In genomic region chr12:9447791-9448614, GRCh38 we compare ENCODE assay signal across 8 cellular contexts.
DNase-seq lines count a peak whose midpoint lies in the region; FAIRE-seq and TF ChIP-seq lines count a peak whose summit lies in the region.
"Not testable (repeated sequence)": the region's sequence is repeated elsewhere in the genome, so short reads cannot be mapped to it uniquely, and the experiment has no call there.

No MANE protein-coding gene starts in this region.

- peaks cover 21% of the 10 kb centered on the region for H3K79me2 ChIP-seq in MM.1S (ENCODE audit: low read length)

- peak overlapping the region; percentile 74 for H3K4me3 ChIP-seq in MM.1S (ENCODE audit: low read length)
- H3K4me3 ChIP-seq in neuronal stem cell (ENCODE audit: low read length in 2 of 2): peak overlapping the region; percentile 81 to 82
- peak overlapping the region; percentile 72 to 79 for H3K4me3 ChIP-seq in stomach smooth muscle (ENCODE audit: low read length in 2 of 2)

- not testable (repeated sequence) for H4K91ac ChIP-seq in neuronal stem cell (ENCODE audit: low read depth, low read length, poor library complexity)

- not testable (repeated sequence) for H4K20me1 ChIP-seq in MM.1S (ENCODE audit: insufficient read depth, low read length)

- not testable (repeated sequence) for H2BK5ac ChIP-seq in neuronal stem cell (ENCODE audit: low read length)

- H3K9me3 ChIP-seq in MM.1S (replicated peaks; ENCODE audit: insufficient read depth, low read length); neuronal stem cell (replicated peaks in 1 of 2; ENCODE audit: control insufficient read depth in 2 of 2, insufficient read depth in 1 of 2, low read depth in 1 of 2, low read length in 2 of 2); stomach smooth muscle (ENCODE audit: control insufficient read depth in 2 of 2, low read length in 2 of 2): not testable (repeated sequence)

- H3K27me3 ChIP-seq in MM.1S (replicated peaks; ENCODE audit: insufficient read depth, low read length); neuronal stem cell (ENCODE audit: control insufficient read depth in 3 of 3, insufficient read depth in 3 of 3, low read depth in 1 of 3, low read length in 3 of 3); stomach smooth muscle (ENCODE audit: control insufficient read depth in 1 of 2, insufficient read depth in 2 of 2, low read length in 2 of 2): not testable (repeated sequence)

- not testable (repeated sequence) for H3K4ac ChIP-seq in neuronal stem cell (ENCODE audit: low read length)

- H2AFZ ChIP-seq in MM.1S (ENCODE audit: low read length): peak overlapping the region; percentile 63
- H2AFZ ChIP-seq in neuronal stem cell (ENCODE audit: low read length): peak overlapping the region; percentile 98

- H3K4me2 ChIP-seq in MM.1S (ENCODE audit: low read depth, low read length) (peak overlapping the region; percentile 95; the same call in 1 of the 2 replicates), neuronal stem cell (ENCODE audit: insufficient read depth, low read length, poor library complexity, severe bottlenecking) (peak overlapping the region; percentile 48)

- H3K9me2 ChIP-seq in MM.1S (replicated peaks; ENCODE audit: insufficient read depth, low read length): not testable (repeated sequence)

- DNase-seq in GF-D8 (lab: John Stamatoyannopoulos, UW) (peak; percentile 41), HCEC 1CT (peak; percentile 80), MM.1S (peak; percentile 92), SIG-M5 (lab: John Stamatoyannopoulos, UW) (peak; percentile 63), activated gamma-delta T cell (lab: John Stamatoyannopoulos, UW) (peak; percentile 82), frontal cortex (ENCODE audit: low spot score in 2 of 2) (peak; percentile 56 to 62), neuronal stem cell (ENCODE audit: low spot score) (peak; percentile 82)

- TF ChIP-seq CTCF in MM.1S (IDR thresholded peaks at IDR 0.05; ENCODE audit: low read length): not testable (repeated sequence)

- not testable (repeated sequence) for H3K14ac ChIP-seq in neuronal stem cell (ENCODE audit: low read length)

- not testable (repeated sequence) for H3K4me1 ChIP-seq in MM.1S (ENCODE audit: low read length); neuronal stem cell (ENCODE audit: control insufficient read depth in 2 of 2, insufficient read depth in 1 of 2, low read depth in 1 of 2, low read length in 2 of 2); stomach smooth muscle (ENCODE audit: control insufficient read depth, insufficient read depth, low read length)

- H3K27ac ChIP-seq in MM.1S (ENCODE audit: low read length) (peak overlapping the region; percentile 77), neuronal stem cell (replicated peaks; ENCODE audit: low read length) (peak overlapping the region; percentile 80)
- H3K27ac ChIP-seq in stomach smooth muscle (ENCODE audit: low read length): not testable (repeated sequence)

- peak overlapping the region; percentile 71 for H3K18ac ChIP-seq in neuronal stem cell (ENCODE audit: low read length)

- H2BK120ac ChIP-seq in neuronal stem cell (ENCODE audit: low read depth, low read length): not testable (repeated sequence)

- H4K8ac ChIP-seq in neuronal stem cell (ENCODE audit: low read depth, low read length): not testable (repeated sequence)

- not testable (repeated sequence) for H2AK5ac ChIP-seq in neuronal stem cell (ENCODE audit: low read depth, low read length)

- H3K9ac ChIP-seq in MM.1S (ENCODE audit: low read length) (peak overlapping the region; percentile 69), neuronal stem cell (ENCODE audit: low read depth, low read length, poor library complexity) (peak overlapping the region; percentile 60), stomach smooth muscle (ENCODE audit: low read length in 2 of 2) (peak overlapping the region; percentile 57 to 64)

- not testable (repeated sequence) for H2BK15ac ChIP-seq in neuronal stem cell (ENCODE audit: low read length)

- FAIRE-seq in frontal cortex (lab: Jason Lieb, UNC): not testable (repeated sequence)

- no CpG with 5 or more reads among the region's 61 CpGs for WGBS in neuronal stem cell (ENCODE audit: extremely low coverage in 2 of 2, insufficient read length in 2 of 2, insufficient replicate concordance in 1 of 2), 2 donors

- not testable (repeated sequence) for H3K36me3 ChIP-seq in MM.1S (replicated peaks; ENCODE audit: insufficient read depth, low read length); neuronal stem cell (replicated peaks in 1 of 2; ENCODE audit: control insufficient read depth in 2 of 2, insufficient read depth in 2 of 2, low read length in 2 of 2); stomach smooth muscle (ENCODE audit: control insufficient read depth in 2 of 2, insufficient read depth in 2 of 2, low read length in 2 of 2)

- not testable (repeated sequence) for H3F3A ChIP-seq in MM.1S (ENCODE audit: insufficient read depth, low read length)

- H2BK12ac ChIP-seq in neuronal stem cell (ENCODE audit: low read length): not testable (repeated sequence)

- not testable (repeated sequence) for H3K23ac ChIP-seq in neuronal stem cell (ENCODE audit: low read depth, low read length, poor library complexity)

- H3K79me1 ChIP-seq in neuronal stem cell (ENCODE audit: low read depth, low read length): not testable (repeated sequence)

Comparison
In these comparisons a context has a peak if more than half of its experiments do, and no peak if none do; other contexts are left out.
1. DNase-seq: peak in every context shown above with its lines; median percentile 92 in MM.1S; 82 in activated gamma-delta T cell; 82 in neuronal stem cell; 80 in HCEC 1CT; 63 in SIG-M5; 59 in frontal cortex; 41 in GF-D8.